2 cellular contexts compared by ENCODE assay signal in genomic region chr16:11506816-11507305, GRCh38.
TF ChIP-seq lines count a peak whose summit lies in the region.

No MANE protein-coding gene starts in this region.

TF ChIP-seq in HepG2, 621 proteins besides CTCF, POLR2A, EP300 and RAD21 (continued from another document and continues in another):
- TF ChIP-seq ARID3A (IDR thresholded peaks at IDR 0.05; ENCODE audit: low read depth, low read length) (no peak), SNAPC4 (CRISPR knock-in tag; IDR thresholded peaks at IDR 0.05) (no peak), SALL1 (CRISPR knock-in tag; IDR thresholded peaks at IDR 0.05) (no peak), MLX (CRISPR knock-in tag; IDR thresholded peaks at IDR 0.05) (no peak), ZNF280B (CRISPR knock-in tag; IDR thresholded peaks at IDR 0.05; ENCODE audit: borderline replicate concordance) (peak; percentile 44; the same call in 1 of the 2 replicates), MNT (IDR thresholded peaks at IDR 0.05) (no peak), NRL (CRISPR knock-in tag; IDR thresholded peaks at IDR 0.05; ENCODE audit: borderline replicate concordance) (peak; percentile 60; the same call in 1 of the 2 replicates), TFAP4 (IDR thresholded peaks at IDR 0.05; ENCODE audit: borderline replicate concordance, low read depth) (no peak), MYC (CRISPR knock-in tag; IDR thresholded peaks at IDR 0.05; ENCODE audit: borderline replicate concordance) (no peak), HMGA1 (CRISPR knock-in tag; conservative IDR thresholded peaks at IDR 0.05) (no peak), ZNF350 (CRISPR knock-in tag; IDR thresholded peaks at IDR 0.05; ENCODE audit: borderline replicate concordance, low read depth) (0 out of 2 replicates have a peak, but pooled peaks have one; percentile 22), LCORL (IDR thresholded peaks at IDR 0.05) (no peak), LCORL (CRISPR knock-in tag; IDR thresholded peaks at IDR 0.05) (no peak)

TF ChIP-seq in SK-N-SH, 30 proteins besides CTCF, POLR2A, EP300 and RAD21 (continued from another document):
- TF ChIP-seq PBX3 (IDR thresholded peaks at IDR 0.05) (no peak), RCOR1 (IDR thresholded peaks at IDR 0.05; ENCODE audit: low read length) (no peak), FOSL2 (IDR thresholded peaks at IDR 0.05; ENCODE audit: borderline replicate concordance, low read depth) (no peak), MXI1 (IDR thresholded peaks at IDR 0.05; ENCODE audit: low read depth, low read length) (no peak), SMC3 (IDR thresholded peaks at IDR 0.05; ENCODE audit: low read depth, low read length) (no peak)
